8 cellular contexts compared by ENCODE assay signal in genomic region chr5:107248065-107248695, GRCh38.
DNase-seq lines count a peak whose midpoint lies in the region; ATAC-seq, FAIRE-seq and TF ChIP-seq lines count a peak whose summit lies in the region.

No MANE protein-coding gene starts in this region.

- FAIRE-seq in K562 (lab: Jason Lieb, UNC), result peak; percentile 37
- FAIRE-seq in islet of Langerhans (lab: Jason Lieb, UNC), result peak; percentile 30

- H3K27ac ChIP-seq in HEK293 (ENCODE audit: extremely low read depth, low read depth, low read length) (no peak overlapping the region), OCI-LY1 (ENCODE audit: low read depth, low read length, poor library complexity, severe bottlenecking) (no peak overlapping the region), K562 (ENCODE audit: extremely low read depth, low read depth, low read length) (no peak overlapping the region)

- in situ Hi-C loops in K562 (cut with MboI), result no loop called here

- no peak for TF ChIP-seq POLR2A in K562 (conservative IDR thresholded peaks at IDR 0.05)

- H4K20me1 ChIP-seq in OCI-LY1 (ENCODE audit: insufficient read depth, low read length) (no peaks in the 10 kb centered on the region), K562 (replicated peaks; ENCODE audit: control insufficient read depth, insufficient read depth, low read length) (no peaks in the 10 kb centered on the region)

- H3K9me1 ChIP-seq in K562 (ENCODE audit: control insufficient read depth, insufficient read depth, low read length), result no peaks in the 10 kb centered on the region

- DNase-seq in NCI-H446 (lab: John Stamatoyannopoulos, UW) (peak; percentile 8 to 60), NCI-H446 treated with DMSO at 0.1 percent for 48 hours (lab: John Stamatoyannopoulos, UW) (no peak), K562 (ENCODE audit: extremely low read depth in 1 of 4, low spot score in 3 of 4) (peak; percentile 43 to 51 (median 46))
- peak; percentile 39 to 46 for DNase-seq in stimulated activated CD4-positive, alpha-beta T cell treated with anti-CD3 and anti-CD28 coated beads, Interleukin-4, amount 100 ng/mL, for 48 hours (ENCODE audit: low read depth in 2 of 2)

- no peaks in the 10 kb centered on the region for H3K36me3 ChIP-seq in HEK293 (ENCODE audit: control insufficient read depth in 2 of 2, insufficient read depth in 1 of 2, low read length in 2 of 2)
- H3K36me3 ChIP-seq in OCI-LY1 (ENCODE audit: insufficient read depth, low read length), result no peaks in the 10 kb centered on the region
- H3K36me3 ChIP-seq in K562 (ENCODE audit: control insufficient read depth, insufficient read depth, low read length), result no peaks in the 10 kb centered on the region

- H2AFZ ChIP-seq in OCI-LY1 (ENCODE audit: low read length), result no peak overlapping the region
- H2AFZ ChIP-seq in K562 (ENCODE audit: low read depth, low read length), result no peak overlapping the region

- H3K4me1 ChIP-seq in HEK293 (ENCODE audit: control insufficient read depth, insufficient read depth, low read length), result no peaks in the 10 kb centered on the region
- no peaks in the 10 kb centered on the region for H3K4me1 ChIP-seq in OCI-LY1 (ENCODE audit: insufficient read depth, low read length, severe bottlenecking)
- H3K4me1 ChIP-seq in K562 (replicated peaks in 1 of 2; ENCODE audit: control insufficient read depth in 2 of 2, insufficient read depth in 2 of 2, low read length in 2 of 2), result no peaks in the 10 kb centered on the region

- H3K79me2 ChIP-seq in OCI-LY1 (ENCODE audit: insufficient read depth, low read length) (no peaks in the 10 kb centered on the region), K562 (ENCODE audit: control insufficient read depth, insufficient read depth, low read length) (no peaks in the 10 kb centered on the region)

- TF ChIP-seq CTCF in HEK293 (tag by site-specific recombination; IDR thresholded peaks at IDR 0.05) (no peak), OCI-LY1 (IDR thresholded peaks at IDR 0.05; ENCODE audit: low read length) (peak; percentile 92), K562 (IDR thresholded peaks at IDR 0.05 in 2 of 3, conservative IDR thresholded peaks at IDR 0.05 in 1 of 3; ENCODE audit: insufficient read depth in 2 of 3, low read depth in 1 of 3, low read length in 3 of 3) (peak; percentile 31 to 67 (median 47); a peak in 5 of 6 replicates)

- ATAC-seq in K562 (no peak), HG03196 (IDR thresholded peaks at IDR 0.05; ENCODE audit: unreplicated experiment) (no peak)

- WGBS in K562 (ENCODE audit: insufficient coverage, low coverage, missing lambda C conversion rate), result 2% methylated on average over 10 of the region's 10 CpGs

- no peaks in the 10 kb centered on the region for H3K27me3 ChIP-seq in OCI-LY1 (ENCODE audit: insufficient read depth, low read length)
- H3K27me3 ChIP-seq in K562 (ENCODE audit: control insufficient read depth in 2 of 2, insufficient read depth in 2 of 2, low read length in 2 of 2), result no peaks in the 10 kb centered on the region

- peak in 1 of 2 experiments; percentile 43; a peak in 2 of 4 replicates for TF ChIP-seq RAD21 in K562 (CRISPR knock-in tag; conservative IDR thresholded peaks at IDR 0.05 in 1 of 2, IDR thresholded peaks at IDR 0.05 in 1 of 2)

- H3K9me3 ChIP-seq in HEK293 (ENCODE audit: control insufficient read depth, insufficient read depth, low read depth, low read length), result no peaks in the 10 kb centered on the region
- H3K9me3 ChIP-seq in OCI-LY1 (ENCODE audit: low read length), result no peaks in the 10 kb centered on the region
- H3K9me3 ChIP-seq in K562 (replicated peaks; ENCODE audit: control insufficient read depth, insufficient read depth, low read depth, low read length), result no peaks in the 10 kb centered on the region

- H3K4me3 ChIP-seq in HEK293 (ENCODE audit: low read depth, low read length) (no peak overlapping the region), OCI-LY1 (ENCODE audit: low read depth, low read length, poor library complexity, severe bottlenecking) (no peak overlapping the region), K562 (no peak overlapping the region)

- CTCF ChIA-PET in HEK293 (lab: Yijun Ruan, JAX) (interaction anchor here (0.6 to 3.9 kb wide), 35 partner anchors 9 to 1178 kb away, joined by 3 to 34 read pairs (median 3); no protein-coding TSS in a partner anchor), K562 (lab: Yijun Ruan, JAX; ENCODE audit: low intra/inter-chr PET ratio) (no interaction called here)

- H3K4me2 ChIP-seq in OCI-LY1 (ENCODE audit: low read length), result no peak overlapping the region
- H3K4me2 ChIP-seq in K562 (ENCODE audit: insufficient read depth, low read length), result no peak overlapping the region

- BruUV-seq in K562 (replicated peaks; lab: Mats Ljungman, UMichigan), result no TSS peak

- no peak overlapping the region for H3K9ac ChIP-seq in OCI-LY1 (ENCODE audit: low read length)
- no peak overlapping the region for H3K9ac ChIP-seq in K562 (ENCODE audit: insufficient read depth in 1 of 2, low read depth in 2 of 2, low read length in 2 of 2)

- no peaks in the 10 kb centered on the region for H3F3A ChIP-seq in OCI-LY1 (ENCODE audit: insufficient read depth, low read length)

- intact Hi-C loops in K562 (cut with micrococcal nuclease), result loop anchor here (10.0 kb wide), 1 partner anchor 427 kb away; the partner anchor contains the start of gene EFNA5

- POLR2A ChIA-PET in HEK293 (lab: Yijun Ruan, JAX), result interaction anchor here (0.6 kb wide), 1 partner anchor 605 kb away, joined by 3 read pairs; no protein-coding TSS in a partner anchor
- POLR2A ChIA-PET in K562 (lab: Yijun Ruan, JAX), result no interaction called here

- H3K9me2 ChIP-seq in OCI-LY1 (ENCODE audit: low read depth, low read length), result no peaks in the 10 kb centered on the region

- no peak for TF ChIP-seq EP300 in K562 (IDR thresholded peaks at IDR 0.05; ENCODE audit: low read length)

TF ChIP-seq in HEK293, 187 proteins besides CTCF, POLR2A, EP300 and RAD21:
- peak; percentile 46 for TF ChIP-seq ZNF654 (tag by site-specific recombination; IDR thresholded peaks at IDR 0.05; ENCODE audit: low read depth)
- TF ChIP-seq ZNF362 (tag by site-specific recombination; IDR thresholded peaks at IDR 0.05), result no peak
- no peak for TF ChIP-seq ZNF24 (tag by site-specific recombination; IDR thresholded peaks at IDR 0.05)
- peak; percentile 41; the same call in 1 of the 2 replicates for TF ChIP-seq ZNF660 (tag by site-specific recombination; IDR thresholded peaks at IDR 0.05)
- no peak for TF ChIP-seq ZNF473 (tag by site-specific recombination; IDR thresholded peaks at IDR 0.05)

TF ChIP-seq in K562, 482 proteins besides CTCF, POLR2A, EP300 and RAD21:
- TF ChIP-seq PHF21A (IDR thresholded peaks at IDR 0.05; ENCODE audit: borderline replicate concordance, low read depth) (no peak), THRA (IDR thresholded peaks at IDR 0.05) (no peak), HDAC8 (tag; IDR thresholded peaks at IDR 0.05) (no peak), ZNF584 (CRISPR knock-in tag; IDR thresholded peaks at IDR 0.05; ENCODE audit: low read depth) (no peak), ZNF24 (IDR thresholded peaks at IDR 0.05) (no peak)
